In genomic region chr15:73391128-73391864, GRCh38 we compare ENCODE assay signal across 1 cellular context.
A peak's percentile ranks its signal among the peaks of the same experiment; 100 is the strongest.
TF ChIP-seq lines count a peak whose summit lies in the region.

No MANE protein-coding gene starts in this region.

TF ChIP-seq in HEK293, 187 proteins besides CTCF, POLR2A, EP300 and RAD21:
- TF ChIP-seq REST (tag by site-specific recombination; IDR thresholded peaks at IDR 0.05) (peak; percentile 88), ZNF776 (tag by site-specific recombination; IDR thresholded peaks at IDR 0.05; ENCODE audit: borderline replicate concordance) (no peak), AEBP2 (tag by site-specific recombination; IDR thresholded peaks at IDR 0.05; ENCODE audit: borderline replicate concordance) (no peak)
TF ChIP-seq in HEK293: peak in this region for 1.
